8 cellular contexts compared by ENCODE assay signal in the genomic region with DNA sequence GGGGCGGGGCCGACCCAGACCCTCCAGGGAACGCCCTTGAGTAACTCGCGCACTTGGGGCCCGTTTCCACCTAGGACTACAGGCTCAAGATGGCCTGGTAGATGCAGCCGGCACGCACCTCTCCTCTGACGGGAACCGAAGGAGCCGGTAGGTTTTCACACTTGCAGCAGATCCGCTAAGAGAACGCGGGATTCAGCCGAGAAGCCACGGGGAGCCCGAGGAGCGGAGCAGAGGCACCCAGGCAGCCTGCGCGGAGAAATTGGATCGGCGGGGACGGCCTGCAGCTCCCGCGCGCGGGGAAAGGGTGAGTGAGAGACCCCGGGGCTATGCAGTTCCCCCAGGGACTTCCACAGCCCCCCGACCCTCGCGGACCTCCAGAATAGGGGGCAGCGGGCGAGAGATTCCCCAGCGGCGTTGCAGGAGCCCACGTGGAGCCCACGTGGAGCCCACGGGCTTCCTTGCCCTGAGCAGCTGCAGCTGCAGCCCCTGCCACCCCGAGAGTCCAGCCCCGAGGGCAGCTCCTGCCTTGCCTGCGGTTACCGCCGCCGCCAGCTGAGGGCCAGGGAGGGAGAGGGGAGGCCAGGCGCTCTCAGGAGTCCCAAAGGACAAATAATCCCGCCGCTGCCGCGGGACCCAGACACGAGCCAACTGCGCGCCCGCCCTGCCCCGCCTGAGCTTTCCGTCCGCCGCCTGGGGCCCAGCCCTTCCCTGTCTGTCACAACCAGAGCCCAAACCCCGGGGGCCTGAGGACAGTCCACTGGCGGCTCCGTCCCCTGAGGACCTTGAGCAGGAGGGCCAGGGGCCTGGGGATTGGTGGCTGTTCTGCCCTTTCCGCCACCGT. TPM values are rescaled to one million over a fixed set of nuclear protein-coding genes. Genes with fewer than 3 reads are reported as not detected.
DNase-seq lines count a peak whose midpoint lies in the region; ATAC-seq and TF ChIP-seq lines count a peak whose summit lies in the region.

No MANE protein-coding gene starts in this region.

- H3K23ac ChIP-seq in trophoblast cell (ENCODE audit: low read length) = no peak overlapping the region

- H3K4ac ChIP-seq in trophoblast cell (ENCODE audit: low read depth, low read length) = peak overlapping the region; percentile 31

- peak; percentile 26 for DNase-seq in COR-L47 (lab: John Stamatoyannopoulos, UW)
- DNase-seq in Kasumi-1 (lab: John Stamatoyannopoulos, UW) = peak; percentile 32 to 51
- DNase-seq in activated T-cell treated with anti-CD3 and anti-CD28 coated beads for 48 hours (ENCODE audit: low read depth) = peak; percentile 36
- DNase-seq in fibroblast of villous mesenchyme (ENCODE audit: low read depth) = peak; percentile 35
- peak; percentile 69 to 70 for DNase-seq in trophoblast cell

- peaks cover 6 to 10% of the 10 kb centered on the region in 2 experiments for H3K4me1 ChIP-seq in trophoblast cell (ENCODE audit: control insufficient read depth in 1 of 2, insufficient read depth in 2 of 2, low read length in 2 of 2)

- peak overlapping the region; percentile 80 for H4K12ac ChIP-seq in trophoblast cell (ENCODE audit: low read depth, low read length)

- no peak for TF ChIP-seq CTCF in fibroblast of villous mesenchyme (IDR thresholded peaks at IDR 0.05; ENCODE audit: insufficient read depth, low read depth, low read length)

- H4K91ac ChIP-seq in trophoblast cell (ENCODE audit: low read depth, low read length) = peak overlapping the region; percentile 83

- H3K36me3 ChIP-seq in trophoblast cell (ENCODE audit: control insufficient read depth in 1 of 2, insufficient read depth in 2 of 2, low read length in 2 of 2) = no peaks in the 10 kb centered on the region

- H3K79me2 ChIP-seq in trophoblast cell (ENCODE audit: control insufficient read depth, insufficient read depth, low read length, poor library complexity) = peaks cover 3% of the 10 kb centered on the region

- peak overlapping the region; percentile 89 for H2AFZ ChIP-seq in trophoblast cell (ENCODE audit: insufficient read depth, low read length, poor library complexity)

- no peak for ATAC-seq in HG03196 (IDR thresholded peaks at IDR 0.05; ENCODE audit: unreplicated experiment)
- ATAC-seq in HG02798 (IDR thresholded peaks at IDR 0.05; ENCODE audit: poor library complexity, unreplicated experiment) = no peak
- no peak for ATAC-seq in GM18517 (IDR thresholded peaks at IDR 0.05; ENCODE audit: unreplicated experiment)

- peak overlapping the region; percentile 24 for H3K27ac ChIP-seq in trophoblast cell (ENCODE audit: low read depth, low read length)

- peak overlapping the region; percentile 87 for H4K8ac ChIP-seq in trophoblast cell (ENCODE audit: low read depth, low read length)

- H3K18ac ChIP-seq in trophoblast cell (ENCODE audit: low read length) = peak overlapping the region; percentile 92

- peaks cover 9% of the 10 kb centered on the region for H3K79me1 ChIP-seq in trophoblast cell (ENCODE audit: low read length)

- no peaks in the 10 kb centered on the region for H3K27me3 ChIP-seq in trophoblast cell (ENCODE audit: insufficient read depth, low read length)

- H2BK12ac ChIP-seq in trophoblast cell (ENCODE audit: low read length) = peak overlapping the region; percentile 77

- H3K9ac ChIP-seq in trophoblast cell (ENCODE audit: low read length) = peak overlapping the region; percentile 31

- peak overlapping the region; percentile 82 for H2BK5ac ChIP-seq in trophoblast cell (ENCODE audit: low read depth, low read length, poor library complexity)

- H3K14ac ChIP-seq in trophoblast cell (ENCODE audit: low read length) = peak overlapping the region; percentile 88

- H2AK5ac ChIP-seq in trophoblast cell (ENCODE audit: low read length) = peak overlapping the region; percentile 2

- H3K9me3 ChIP-seq in trophoblast cell (ENCODE audit: insufficient read depth, low read depth, low read length) = peaks cover 3% of the 10 kb centered on the region

- WGBS in trophoblast cell (ENCODE audit: extremely low coverage, insufficient coverage, insufficient read length) = no CpG with 5 or more reads among the region's 62 CpGs

- peak overlapping the region; percentile 89 for H2BK120ac ChIP-seq in trophoblast cell (ENCODE audit: insufficient read depth, low read length, poor library complexity)

- peak overlapping the region; percentile 69 for H3K4me2 ChIP-seq in trophoblast cell (ENCODE audit: low read length)

- peak overlapping the region; percentile 61 for H3K4me3 ChIP-seq in fibroblast of villous mesenchyme (ENCODE audit: low read depth, low read length)
- peak overlapping the region; percentile 62 for H3K4me3 ChIP-seq in trophoblast cell (ENCODE audit: low read depth, low read length)

RNA-seq across cellular contexts. Expression of a gene that starts 13.1 kb away (rescaled TPM):
- 25.5 and 26.4 TPM in 2 replicates for total RNA-seq in fibroblast of villous mesenchyme
- polyA plus RNA-seq in trophoblast cell (2013) = 24.4 and 26.1 TPM in 2 replicates

RNA-seq across cellular contexts. Expression of a gene that starts 54.2 kb away (rescaled TPM):
- not detected in 2 replicates for total RNA-seq in fibroblast of villous mesenchyme
- polyA plus RNA-seq in trophoblast cell (2013) = 121 and 128 TPM in 2 replicates
